ENCODE assay signal across 8 cellular contexts in the genomic region with DNA sequence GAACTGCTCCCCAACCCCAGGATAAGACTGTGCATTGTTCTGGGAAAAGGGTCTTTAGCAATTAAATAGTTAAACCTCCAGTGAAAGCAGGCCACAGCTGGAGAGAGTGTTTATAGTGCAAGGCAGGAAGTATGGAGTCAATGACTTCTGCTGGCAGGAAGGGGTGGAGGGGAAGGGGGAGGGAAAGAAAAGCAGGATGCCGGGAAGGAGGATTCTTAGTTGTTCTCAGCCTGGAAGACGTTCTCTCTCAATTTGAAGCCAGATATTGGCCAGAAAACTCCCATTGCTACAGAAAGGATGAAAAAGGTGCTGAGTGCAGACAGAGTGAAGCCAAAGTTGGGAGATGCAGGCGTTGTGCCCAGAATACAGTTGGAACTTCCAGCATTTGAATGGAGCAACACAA. TPM values are rescaled to one million over a fixed set of nuclear protein-coding genes. Genes with fewer than 3 reads are reported as not detected.
DNase-seq lines count a peak whose midpoint lies in the region; ATAC-seq and TF ChIP-seq lines count a peak whose summit lies in the region.

No MANE protein-coding gene starts in this region.

- no peak overlapping the region for H3K4me3 ChIP-seq in right lobe of liver

- peak; percentile 81 to 96 (median 84) for ATAC-seq in right lobe of liver

- no peaks in the 10 kb centered on the region for H3K9me3 Mint-ChIP-seq in chondrocyte (ENCODE audit: low read depth)

- TF ChIP-seq CTCF in chondrocyte (IDR thresholded peaks at IDR 0.05), result no peak
- no peak for TF ChIP-seq CTCF in right lobe of liver (IDR thresholded peaks at IDR 0.05)

- H3K4me3 Mint-ChIP-seq in chondrocyte (ENCODE audit: unreplicated experiment), result peak overlapping the region; percentile 75

- peaks cover 16% of the 10 kb centered on the region for H3K4me1 Mint-ChIP-seq in chondrocyte (ENCODE audit: low read depth)

- H3K36me3 ChIP-seq in right lobe of liver, result no peaks in the 10 kb centered on the region

- peak overlapping the region in 2 of 3 donors; percentile 1 to 7 for H3K27ac ChIP-seq in right lobe of liver

- DNase-seq in AG08396 (ENCODE audit: low spot score) (peak; percentile 69), NCI-H146 (lab: John Stamatoyannopoulos, UW) (peak; percentile 45), chondrocyte (ENCODE audit: low spot score) (no peak), right lobe of liver (no peak), ureter (ENCODE audit: low spot score) (peak; percentile 64), 8988T (no peak)
- DNase-seq in activated CD4-positive, CD25-positive, alpha-beta regulatory T cell (lab: John Stamatoyannopoulos, UW), result no peak
- DNase-seq in stimulated activated CD4-positive, alpha-beta T cell treated with anti-CD3 and anti-CD28 coated beads, Interleukin-2, amount 100 ng/mL, for 24 hours, result no peak

- 13% methylated on average over 3 of the region's 3 CpGs for WGBS in right lobe of liver (ENCODE audit: insufficient coverage, low coverage, low lambda C conversion rate, missing lambda C conversion rate)

- no peaks in the 10 kb centered on the region for H3K27me3 ChIP-seq in right lobe of liver

- no peak for TF ChIP-seq POLR2A in right lobe of liver (IDR thresholded peaks at IDR 0.05)

- H3K9me3 ChIP-seq in right lobe of liver, result no peaks in the 10 kb centered on the region

- H3K36me3 Mint-ChIP-seq in chondrocyte (ENCODE audit: low read depth), result no peaks in the 10 kb centered on the region

- no peaks in the 10 kb centered on the region for H3K27me3 Mint-ChIP-seq in chondrocyte (ENCODE audit: low read depth)

- H3K27ac Mint-ChIP-seq in chondrocyte (ENCODE audit: unreplicated experiment), result peak overlapping the region; percentile 96

- intact Hi-C loops in right lobe of liver (cut with DNase I), result no loop called here

- H3K4me1 ChIP-seq in right lobe of liver, result no peaks in the 10 kb centered on the region

RNA-seq across cellular contexts. Expression of a gene that starts 35.7 kb away (rescaled TPM):
- total RNA-seq in chondrocyte (37.4 to 46.3 TPM (median 37.8 TPM) in 3 replicates), right lobe of liver (10 to 100 TPM; 10.6 to 38.0 (median 15.5) TPM), ureter (45.8 TPM)

Comparison
In these comparisons a context has a peak if more than half of its experiments do, and no peak if none do; other contexts are left out.
1. DNase-seq: peak in AG08396 (single experiment), NCI-H146 (single experiment) and ureter (single experiment); none in chondrocyte (single experiment), right lobe of liver (0 of 3), activated CD4-positive, CD25-positive, alpha-beta regulatory T cell (0 of 4), 8988T (single experiment) and stimulated activated CD4-positive, alpha-beta T cell treated with anti-CD3 and anti-CD28 coated beads, Interleukin-2, amount 100 ng/mL, for 24 hours (0 of 2).